Comparison of ENCODE assay signal across 17 cellular contexts in the genomic region with DNA sequence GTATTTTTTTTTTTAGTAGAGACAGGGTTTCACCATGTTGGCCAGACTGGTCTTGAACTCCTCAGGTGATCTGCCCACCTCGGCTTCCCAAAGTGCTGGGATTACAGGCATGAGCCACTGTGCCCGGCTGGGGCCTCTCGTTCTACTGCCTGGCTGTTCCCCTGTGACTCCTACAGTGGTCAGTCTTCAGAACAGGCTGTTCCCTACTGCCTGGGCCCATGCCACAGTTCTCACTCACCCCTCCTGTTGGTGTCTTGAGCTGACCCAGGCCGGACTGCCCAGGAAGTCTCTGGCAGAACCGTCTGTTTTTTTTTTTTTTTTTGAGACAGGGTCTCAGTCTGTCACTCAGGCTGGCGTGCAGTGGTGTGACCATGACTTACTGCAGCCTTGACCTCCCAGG. TPM values are rescaled to one million over a fixed set of nuclear protein-coding genes. Genes with fewer than 3 reads are reported as not detected.
DNase-seq lines count a peak whose midpoint lies in the region; ATAC-seq and TF ChIP-seq lines count a peak whose summit lies in the region.
"Had no signal": no experiment of that assay in that cellular context is flagged by ENCODE, and none has a peak within 500 bp of the region (broad histone marks: within the 10 kb centered on the region; RNA-seq: fewer than 3 reads in every experiment).

No MANE protein-coding gene starts in this region.

- H3K36me3 ChIP-seq in SK-N-SH (replicated peaks in 1 of 2; ENCODE audit: control insufficient read depth in 1 of 2, insufficient read depth in 2 of 2, low read length in 1 of 2) (no peaks in the 10 kb centered on the region), prostate gland (no peaks in the 10 kb centered on the region), sigmoid colon (peaks cover 0 to 4% (median 0%) of the 10 kb centered on the region in 4 donors)

- H3K27ac ChIP-seq in SK-N-SH (ENCODE audit: low read depth in 2 of 2, low read length in 1 of 2), result no peak overlapping the region
- peak overlapping the region; percentile 21 to 71 for H3K27ac ChIP-seq in prostate gland
- H3K27ac ChIP-seq in sigmoid colon, result no peak overlapping the region
- H3K27ac ChIP-seq: 22Rv1, KMS-11, PC-9 had no signal

- ATAC-seq in SK-N-SH treated with all-trans-retinoic acid at 6 μM for 48 hours, result no peak
- ATAC-seq in left lobe of liver, result peak; percentile 7

- no peaks in the 10 kb centered on the region for H4K20me1 ChIP-seq in SK-N-SH (ENCODE audit: insufficient read depth)

- peaks cover 8% of the 10 kb centered on the region for H3K4me1 Mint-ChIP-seq in type B pancreatic cell (ENCODE audit: unreplicated experiment)

- POLR2A ChIA-PET in SK-N-SH (lab: Yijun Ruan, JAX), result interaction anchor here (0.6 to 1.9 kb wide), 2 partner anchors 35 to 98 kb away, joined by 4 to 7 read pairs; a partner anchor contains a TSS

- DNase-seq in SK-N-SH (peak; percentile 19), left lobe of liver (ENCODE audit: low spot score) (no peak), prostate gland (ENCODE audit: low spot score) (no peak), type B pancreatic cell (ENCODE audit: extremely low spot score, unreplicated experiment) (no peak), NCI-H510A (lab: John Stamatoyannopoulos, UW) (no peak), sigmoid colon (no peak), SKM-1 treated with dmso at 0.1 percent for 144 hours (lab: John Stamatoyannopoulos, UW; ENCODE audit: unreplicated experiment) (no peak)
- DNase-seq: DMS153, MG63, NCI-H1105, NCI-H1694 treated with DMSO at 0.1 percent for 48 hours, NCI-H345, NCI-H69, PC-9 had no signal

- no peak overlapping the region for H3K4me3 ChIP-seq in SK-N-SH (ENCODE audit: low read depth in 2 of 2, low read length in 1 of 2)
- H3K4me3 ChIP-seq in prostate gland, result no peak overlapping the region
- no peak overlapping the region for H3K4me3 ChIP-seq in sigmoid colon
- H3K4me3 ChIP-seq: MG63, PC-9 had no signal

- H3K27ac Mint-ChIP-seq in type B pancreatic cell, result peak overlapping the region; percentile 20

- H3K36me3 Mint-ChIP-seq in type B pancreatic cell, result peaks cover 8% of the 10 kb centered on the region

- peaks cover 22% of the 10 kb centered on the region for H3F3A ChIP-seq in SK-N-SH (replicated peaks; ENCODE audit: insufficient read depth)

- H3K9me2 ChIP-seq in SK-N-SH, result no peaks in the 10 kb centered on the region

- H3K4me3 Mint-ChIP-seq in type B pancreatic cell, result no peak overlapping the region

- intact Hi-C loops in prostate gland (cut with DNase I), result loop anchor here (2.0 kb wide), 1 partner anchor 99 kb away; a partner anchor contains a TSS
- intact Hi-C loops in sigmoid colon (cut with DNase I), result loop anchor here (5.0 to 10.0 kb wide), 2 partner anchors 181 to 273 kb away; no protein-coding TSS in a partner anchor

- no peaks in the 10 kb centered on the region for H3K27me3 ChIP-seq in SK-N-SH (ENCODE audit: insufficient read depth)
- H3K27me3 ChIP-seq in prostate gland (replicated peaks; ENCODE audit: insufficient read depth), result no peaks in the 10 kb centered on the region
- no peaks in the 10 kb centered on the region for H3K27me3 ChIP-seq in sigmoid colon
- H3K27me3 ChIP-seq: MG63 had no signal

- WGBS in SK-N-SH (ENCODE audit: low lambda C conversion rate), result 90% methylated on average over 6 of the region's 6 CpGs
- 55% methylated on average over 6 of the region's 6 CpGs for WGBS in prostate gland
- WGBS in sigmoid colon, 2 donors, result 66 to 85% methylated on average over 6 of the region's 6 CpGs

- H3K4me1 ChIP-seq in SK-N-SH (ENCODE audit: control insufficient read depth in 1 of 2, insufficient read depth in 2 of 2, low read depth in 1 of 2, low read length in 1 of 2) (peaks cover 0 to 10% of the 10 kb centered on the region in 2 experiments; a peak in 2 of 4 replicates), prostate gland (replicated peaks) (peaks cover 11% of the 10 kb centered on the region), sigmoid colon (peaks cover 0 to 19% (median 2%) of the 10 kb centered on the region in 4 donors)

- H3K9ac ChIP-seq in SK-N-SH, result no peak overlapping the region
- H3K9ac ChIP-seq: KMS-11 had no signal

- H3K27me3 Mint-ChIP-seq in type B pancreatic cell, result no peaks in the 10 kb centered on the region

- no peak for TF ChIP-seq EP300 in SK-N-SH (IDR thresholded peaks at IDR 0.05; ENCODE audit: borderline replicate concordance in 1 of 2, low read depth in 1 of 2, low read length in 1 of 2)
- no peak for TF ChIP-seq EP300 in sigmoid colon (IDR thresholded peaks at IDR 0.05)

- H3K9me3 ChIP-seq in SK-N-SH (no peaks in the 10 kb centered on the region), prostate gland (no peaks in the 10 kb centered on the region), sigmoid colon (no peaks in the 10 kb centered on the region)
- H3K9me3 ChIP-seq: MG63 had no signal

- H3K4me2 ChIP-seq in SK-N-SH, result no peak overlapping the region
- H3K4me2 ChIP-seq: KMS-11, PC-9 had no signal

- no peak for TF ChIP-seq POLR2A in prostate gland (IDR thresholded peaks at IDR 0.05)
- no peak for TF ChIP-seq POLR2A in sigmoid colon (IDR thresholded peaks at IDR 0.05)

- TF ChIP-seq CTCF in SK-N-SH (IDR thresholded peaks at IDR 0.05) (no peak), prostate gland (IDR thresholded peaks at IDR 0.05) (no peak), type B pancreatic cell (conservative IDR thresholded peaks at IDR 0.05) (no peak), sigmoid colon (IDR thresholded peaks at IDR 0.05) (no peak)

- no peaks in the 10 kb centered on the region for H3K79me2 ChIP-seq in SK-N-SH (ENCODE audit: insufficient read depth)

- H2AFZ ChIP-seq in SK-N-SH (ENCODE audit: low read depth), result no peak overlapping the region
- H2AFZ ChIP-seq: PC-9 had no signal

- TF ChIP-seq RAD21 in SK-N-SH (IDR thresholded peaks at IDR 0.05; ENCODE audit: low read length), result no peak

- H3K9me3 Mint-ChIP-seq in type B pancreatic cell, result no peaks in the 10 kb centered on the region

- CTCF ChIA-PET in SK-N-SH (lab: Yijun Ruan, JAX), result interaction anchor here (0.7 to 10.2 kb wide), 17 partner anchors 8 to 275 kb away, joined by 3 to 231 read pairs (median 11); a partner anchor contains a TSS

TF ChIP-seq in SK-N-SH, 30 proteins besides CTCF, POLR2A, EP300 and RAD21 (continues in another document):
- no peak for TF ChIP-seq YY1 (IDR thresholded peaks at IDR 0.05; ENCODE audit: low read depth)
- no peak for TF ChIP-seq SIN3A (IDR thresholded peaks at IDR 0.05; ENCODE audit: borderline replicate concordance, low read depth, low read length)
- no peak for TF ChIP-seq GABPA (IDR thresholded peaks at IDR 0.05; ENCODE audit: low read depth)
- no peak for TF ChIP-seq JUND (IDR thresholded peaks at IDR 0.05)
- TF ChIP-seq MEF2A (IDR thresholded peaks at IDR 0.05; ENCODE audit: borderline replicate concordance, low read depth), result no peak

TF ChIP-seq in SK-N-SH treated with all-trans-retinoic acid at 6 μM for 48 hours, 23 proteins besides CTCF, POLR2A, EP300 and RAD21 (continues in another document):
- TF ChIP-seq RARB (CRISPR knock-in tag; IDR thresholded peaks at IDR 0.05), result no peak
- TF ChIP-seq ZNF565 (CRISPR knock-in tag; conservative IDR thresholded peaks at IDR 0.05; ENCODE audit: low read depth), result no peak
- no peak for TF ChIP-seq ZNF70 (CRISPR knock-in tag; IDR thresholded peaks at IDR 0.05)
- TF ChIP-seq, protein P1, sequence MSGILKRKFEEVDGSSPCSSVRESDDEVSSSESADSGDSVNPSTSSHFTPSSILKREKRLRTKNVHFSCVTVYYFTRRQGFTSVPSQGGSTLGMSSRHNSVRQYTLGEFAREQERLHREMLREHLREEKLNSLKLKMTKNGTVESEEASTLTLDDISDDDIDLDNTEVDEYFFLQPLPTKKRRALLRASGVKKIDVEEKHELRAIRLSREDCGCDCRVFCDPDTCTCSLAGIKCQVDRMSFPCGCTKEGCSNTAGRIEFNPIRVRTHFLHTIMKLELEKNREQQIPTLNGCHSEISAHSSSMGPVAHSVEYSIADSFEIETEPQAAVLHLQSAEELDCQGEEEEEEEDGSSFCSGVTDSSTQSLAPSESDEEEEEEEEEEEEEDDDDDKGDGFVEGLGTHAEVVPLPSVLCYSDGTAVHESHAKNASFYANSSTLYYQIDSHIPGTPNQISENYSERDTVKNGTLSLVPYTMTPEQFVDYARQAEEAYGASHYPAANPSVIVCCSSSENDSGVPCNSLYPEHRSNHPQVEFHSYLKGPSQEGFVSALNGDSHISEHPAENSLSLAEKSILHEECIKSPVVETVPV (CRISPR knock-in tag; IDR thresholded peaks at IDR 0.05), result no peak
- TF ChIP-seq ISL1 (CRISPR knock-in tag; IDR thresholded peaks at IDR 0.05), result no peak
- TF ChIP-seq SNAI2 (CRISPR knock-in tag; IDR thresholded peaks at IDR 0.05), result no peak
- TF ChIP-seq ZFP30 (CRISPR knock-in tag; IDR thresholded peaks at IDR 0.05), result no peak

RNA-seq across cellular contexts. Expression of a gene that starts 3.3 kb away (rescaled TPM):
- polyA plus RNA-seq in SK-N-SH (2012; rRNA removed) (14.6 and 22.1 TPM in 2 replicates), sigmoid colon (10 to 100 TPM; 11.9 to 15.0 (median 15.0) TPM)
- polyA plus RNA-seq in SK-N-SH (2012; cell fraction: cytosol; rRNA removed), result 2.8 and 4.4 TPM in 2 replicates
- polyA plus RNA-seq in SK-N-SH (2012; cell fraction: nucleus; rRNA removed), result 71.9 and 153 TPM in 2 replicates
- total RNA-seq in left lobe of liver (3.6 TPM), prostate gland (10 to 100 TPM; 16.9 to 17.2 TPM), type B pancreatic cell (ENCODE audit: low replicate concordance) (11.5 and 14.1 TPM in 2 replicates), sigmoid colon (1 to 10 TPM in 2 of 4 donors, under 1 TPM in 1, not detected in 1; 0.71 to 2.6 (median 1.4) TPM)

RNA-seq across cellular contexts. Expression of a gene that starts 23.2 kb away (rescaled TPM):
- 0.15 and 0.23 TPM in 2 replicates for polyA plus RNA-seq in SK-N-SH (2012; rRNA removed)
- 0.09 and 0.16 TPM in 2 replicates for polyA plus RNA-seq in SK-N-SH (2012; cell fraction: cytosol; rRNA removed)
- 0.26 and 0.42 TPM in 2 replicates for polyA plus RNA-seq in SK-N-SH (2012; cell fraction: nucleus; rRNA removed)
- total RNA-seq in left lobe of liver, result 0.53 TPM
- total RNA-seq in prostate gland, result 10 to 100 TPM; 23.0 to 29.1 TPM
- total RNA-seq in type B pancreatic cell (ENCODE audit: low replicate concordance), result 31.9 and 116 TPM in 2 replicates
- total RNA-seq in sigmoid colon, result 10 to 100 TPM in 1 of 4 donors, 1 to 10 TPM in 3; 2.9 to 23.5 (median 7.2) TPM
- polyA plus RNA-seq in sigmoid colon, result 10 to 100 TPM in 1 of 3 donors, 1 to 10 TPM in 2; 4.6 to 16.0 (median 4.8) TPM

RNA-seq across cellular contexts. Expression of a gene that starts 24.9 kb away (rescaled TPM):
- polyA plus RNA-seq in SK-N-SH (2012; rRNA removed), result 33.6 and 38.1 TPM in 2 replicates
- 16.0 and 22.3 TPM in 2 replicates for polyA plus RNA-seq in SK-N-SH (2012; cell fraction: cytosol; rRNA removed)
- 94.0 and 103 TPM in 2 replicates for polyA plus RNA-seq in SK-N-SH (2012; cell fraction: nucleus; rRNA removed)
- 14.1 TPM for total RNA-seq in left lobe of liver
- 10 to 100 TPM; 20.9 to 25.1 TPM for total RNA-seq in prostate gland
- total RNA-seq in type B pancreatic cell (ENCODE audit: low replicate concordance), result 15.9 and 31.2 TPM in 2 replicates
- 10 to 100 TPM in 1 of 4 donors, 1 to 10 TPM in 3; 5.3 to 14.8 (median 7.8) TPM for total RNA-seq in sigmoid colon
- 10 to 100 TPM; 30.5 to 78.8 (median 57.1) TPM for polyA plus RNA-seq in sigmoid colon

RNA-seq across cellular contexts. Expression of a gene that starts 24.9 kb away (rescaled TPM):
- polyA plus RNA-seq in SK-N-SH (2012; rRNA removed) (21.5 and 29.7 TPM in 2 replicates), sigmoid colon (10 to 100 TPM; 31.3 to 93.2 (median 32.4) TPM)
- 16.2 and 19.6 TPM in 2 replicates for polyA plus RNA-seq in SK-N-SH (2012; cell fraction: cytosol; rRNA removed)
- 35.9 and 44.1 TPM in 2 replicates for polyA plus RNA-seq in SK-N-SH (2012; cell fraction: nucleus; rRNA removed)
- total RNA-seq in left lobe of liver (199 TPM), prostate gland (10 to 100 TPM; 75.5 to 79.0 TPM), type B pancreatic cell (ENCODE audit: low replicate concordance) (48.5 and 84.6 TPM in 2 replicates), sigmoid colon (10 to 100 TPM; 32.7 to 38.9 (median 36.5) TPM)

Comparison
In these comparisons a context has a peak if more than half of its experiments do, and no peak if none do; other contexts are left out.
1. H3K27ac ChIP-seq: peak in prostate gland (2 of 2); none in SK-N-SH (0 of 2) and sigmoid colon (0 of 4).